Comparison of ENCODE assay signal across 1 cellular context in the genomic region with DNA sequence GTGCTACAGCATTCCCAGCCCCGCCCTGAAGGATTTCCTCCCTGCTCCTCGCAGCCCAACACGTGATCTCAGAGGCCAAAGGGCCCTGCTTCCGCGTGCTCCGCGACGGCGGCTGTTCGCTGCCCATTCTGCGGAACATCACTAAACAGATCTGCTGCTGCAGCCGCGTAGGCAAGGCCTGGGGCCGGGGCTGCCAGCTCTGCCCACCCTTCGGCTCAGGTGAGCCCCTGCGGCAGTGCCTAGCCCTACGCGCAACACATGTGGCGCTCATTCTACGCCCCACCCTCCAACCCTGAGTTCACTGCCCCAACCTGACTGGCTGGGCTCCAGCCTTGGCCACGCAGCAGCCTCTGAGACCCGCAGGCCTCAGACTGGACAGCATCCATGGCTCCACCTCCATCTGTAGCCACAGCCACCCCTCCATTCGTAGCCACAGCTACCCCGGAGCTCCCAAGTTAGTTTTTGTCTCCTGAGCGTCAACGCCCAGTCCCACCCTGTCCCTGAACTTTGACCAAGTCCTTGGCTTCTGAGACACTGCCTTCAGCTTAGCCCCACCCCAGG.
TF ChIP-seq lines count a peak whose summit lies in the region.

No MANE protein-coding gene starts in this region.

TF ChIP-seq in SK-N-SH, 30 proteins besides CTCF, POLR2A, EP300 and RAD21 (continued from another document):
- TF ChIP-seq FOSL2 (IDR thresholded peaks at IDR 0.05; ENCODE audit: borderline replicate concordance, low read depth) (no peak), IRF3 (IDR thresholded peaks at IDR 0.05; ENCODE audit: low read depth, low read length) (no peak), JUND (IDR thresholded peaks at IDR 0.05) (no peak), EZH2phosphoT487 (IDR thresholded peaks at IDR 0.05; ENCODE audit: borderline replicate concordance, low read depth) (no peak), TEAD4 (IDR thresholded peaks at IDR 0.05; ENCODE audit: borderline replicate concordance, insufficient read depth) (no peak)
- TF ChIP-seq, protein P1, sequence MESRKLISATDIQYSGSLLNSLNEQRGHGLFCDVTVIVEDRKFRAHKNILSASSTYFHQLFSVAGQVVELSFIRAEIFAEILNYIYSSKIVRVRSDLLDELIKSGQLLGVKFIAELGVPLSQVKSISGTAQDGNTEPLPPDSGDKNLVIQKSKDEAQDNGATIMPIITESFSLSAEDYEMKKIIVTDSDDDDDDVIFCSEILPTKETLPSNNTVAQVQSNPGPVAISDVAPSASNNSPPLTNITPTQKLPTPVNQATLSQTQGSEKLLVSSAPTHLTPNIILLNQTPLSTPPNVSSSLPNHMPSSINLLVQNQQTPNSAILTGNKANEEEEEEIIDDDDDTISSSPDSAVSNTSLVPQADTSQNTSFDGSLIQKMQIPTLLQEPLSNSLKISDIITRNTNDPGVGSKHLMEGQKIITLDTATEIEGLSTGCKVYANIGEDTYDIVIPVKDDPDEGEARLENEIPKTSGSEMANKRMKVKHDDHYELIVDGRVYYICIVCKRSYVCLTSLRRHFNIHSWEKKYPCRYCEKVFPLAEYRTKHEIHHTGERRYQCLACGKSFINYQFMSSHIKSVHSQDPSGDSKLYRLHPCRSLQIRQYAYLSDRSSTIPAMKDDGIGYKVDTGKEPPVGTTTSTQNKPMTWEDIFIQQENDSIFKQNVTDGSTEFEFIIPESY (IDR thresholded peaks at IDR 0.05; ENCODE audit: borderline replicate concordance, low read depth): no peak
